ENCODE assay signal across 8 cellular contexts in genomic region chr7:74253975-74254857, GRCh38. TPM values are rescaled to one million over a fixed set of nuclear protein-coding genes. Genes with fewer than 3 reads are reported as not detected.
DNase-seq lines count a peak whose midpoint lies in the region; ATAC-seq and TF ChIP-seq lines count a peak whose summit lies in the region.

Gene RFC2 (minus strand): TSS chr7:74254399. CDS start chr7:74254383, 16 bp downstream.

- no peaks in the 10 kb centered on the region for H4K20me1 ChIP-seq in OCI-LY7 (ENCODE audit: insufficient read depth, low read length)

- H3K4me2 ChIP-seq in OCI-LY7 (ENCODE audit: low read length): peak within 1 kb of the TSS; percentile 93

- TF ChIP-seq CTCF in OCI-LY7 (conservative IDR thresholded peaks at IDR 0.05; ENCODE audit: low read length): no peak

- H3K9me3 ChIP-seq in OCI-LY7 (ENCODE audit: low read length): no peaks in the 10 kb centered on the region

- H3K27ac ChIP-seq in OCI-LY7 (ENCODE audit: low read depth, low read length, poor library complexity, severe bottlenecking): peak within 1 kb of the TSS; percentile 63
- H3K27ac ChIP-seq in epithelial cell of prostate: peak within 1 kb of the TSS; percentile 76

- H3K36me3 ChIP-seq in OCI-LY7 (ENCODE audit: insufficient read depth, low read length): peaks cover 36% of the 10 kb centered on the region

- no TSS peak for BruUV-seq in OCI-LY7 (replicated peaks; lab: Mats Ljungman, UMichigan)

- no peaks in the 10 kb centered on the region for H3K9me2 ChIP-seq in OCI-LY7 (ENCODE audit: insufficient read depth, low read length)

- POLR2A ChIA-PET in OCI-LY7 (lab: Charles Lee): interaction anchor here (1.2 to 1.8 kb wide), 3 partner anchors 10 to 48 kb away, joined by 4 to 6 read pairs (median 6); no protein-coding TSS in a partner anchor

- H3K79me2 ChIP-seq in OCI-LY7 (ENCODE audit: insufficient read depth, low read depth, low read length): peaks cover 38% of the 10 kb centered on the region

- H2AFZ ChIP-seq in OCI-LY7 (ENCODE audit: low read length): peak within 1 kb of the TSS; percentile 56

- peak within 1 kb of the TSS; percentile 83 for H3K4me3 ChIP-seq in OCI-LY7 (ENCODE audit: low read depth, low read length, poor library complexity, severe bottlenecking)

- DNase-seq in DMS 273 treated with DMSO at 0.1 percent for 48 hours (lab: John Stamatoyannopoulos, UW) (peak; percentile 87), HuH-7.5 (ENCODE audit: low spot score) (peak; percentile 73), OCI-LY7 (ENCODE audit: low spot score) (peak; percentile 97), activated T-cell treated with anti-CD3 and anti-CD28 coated beads for 4 hours (peak; percentile 96), epithelial cell of prostate (ENCODE audit: low read depth, low spot score) (peak; percentile 63), mucosa of gallbladder (ENCODE audit: low spot score) (peak; percentile 97)
- DNase-seq in stimulated activated CD8-positive, alpha-beta memory T cell treated with anti-CD3 and anti-CD28 coated beads, Interleukin-4, amount 100 ng/mL, for 4 hours (ENCODE audit: low read depth in 2 of 2, low spot score in 1 of 2): peak; percentile 90 to 94

- ATAC-seq in GM21515 (IDR thresholded peaks at IDR 0.05; ENCODE audit: unreplicated experiment): peak; percentile 93

- H3K4me1 ChIP-seq in OCI-LY7 (ENCODE audit: insufficient read depth, low read length, poor library complexity, severe bottlenecking): peaks cover 45% of the 10 kb centered on the region

- intact Hi-C loops in OCI-LY7 (cut with micrococcal nuclease; ENCODE audit: unreplicated experiment): loop anchor here (1.0 kb wide), 1 partner anchor 44 kb away; the partner anchor contains the start of gene LAT2

- CTCF ChIA-PET in OCI-LY7 (lab: Charles Lee; ENCODE audit: unreplicated experiment): no interaction called here

RNA-seq across cellular contexts. Expression of gene RFC2, which starts in this region (rescaled TPM):
- total RNA-seq in OCI-LY7 (2014; rRNA removed; shearing (Covaris generic)): 71.3 and 77.4 TPM in 2 replicates
- total RNA-seq in OCI-LY7 (2022) (77.8 and 79.2 TPM in 2 replicates), mucosa of gallbladder (19.6 TPM)

Comparison
In these comparisons a context has a peak if more than half of its experiments do, and no peak if none do; other contexts are left out.
1. Peak in every context shown above with its lines: DNase-seq, ATAC-seq, H3K4me3 ChIP-seq and H3K27ac ChIP-seq.